In the genomic region with DNA sequence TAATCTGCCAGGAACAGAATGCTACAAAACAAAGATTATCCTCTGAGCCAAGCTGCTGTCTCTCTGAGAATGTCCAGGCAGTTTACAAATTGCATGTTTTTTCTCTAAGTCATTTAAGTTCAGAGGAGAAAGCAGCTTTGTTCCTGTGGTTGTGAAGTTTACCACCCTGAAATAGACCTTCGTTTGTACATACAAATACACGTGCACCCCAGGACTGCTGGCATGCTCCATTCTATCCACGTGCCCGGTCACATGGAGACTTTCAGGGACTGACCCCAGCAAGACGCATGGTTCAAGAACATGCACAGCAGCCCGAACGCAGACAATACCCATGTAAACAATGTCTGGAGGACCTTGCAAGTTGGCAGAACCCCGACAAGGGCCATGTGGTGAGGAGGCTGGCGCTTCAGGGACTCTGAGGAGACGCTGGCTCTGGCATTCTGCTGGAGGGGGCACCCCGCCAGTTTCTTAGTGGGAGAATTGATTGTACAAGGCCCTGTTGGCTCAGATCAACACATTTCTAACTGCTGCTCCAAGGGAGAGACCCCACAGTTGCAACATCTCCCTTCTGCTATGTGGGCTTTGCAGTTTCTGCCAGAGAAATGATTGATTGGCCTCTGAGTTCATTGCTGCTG, we compare ENCODE assay signal across 12 cellular contexts. TPM values are rescaled to one million over a fixed set of nuclear protein-coding genes. Genes with fewer than 3 reads are reported as not detected.
DNase-seq lines count a peak whose midpoint lies in the region; ATAC-seq and TF ChIP-seq lines count a peak whose summit lies in the region.
"Had no signal": no experiment of that assay in that cellular context is flagged by ENCODE, and none has a peak within 500 bp of the region (broad histone marks: within the 10 kb centered on the region; RNA-seq: fewer than 3 reads in every experiment).

No MANE protein-coding gene starts in this region.

- no peak overlapping the region for H4K8ac ChIP-seq in mesendoderm (ENCODE audit: low read depth, low read length)

- CTCF ChIA-PET in T-cell (lab: Charles Lee) = interaction anchor here (0.6 to 5.7 kb wide), 2 partner anchors 96 to 101 kb away, joined by 3 to 49 read pairs; a partner anchor contains a TSS
- CTCF ChIA-PET in WTC11 (lab: Charles Lee) = interaction anchor here (0.7 to 10.1 kb wide), 7 partner anchors 25 to 137 kb away, joined by 3 to 252 read pairs (median 4); a partner anchor contains a TSS

- no peak overlapping the region for H3K4me2 ChIP-seq in mesendoderm (ENCODE audit: low read length)

- H3K27ac Mint-ChIP-seq in chondrocyte (ENCODE audit: unreplicated experiment) (no peak overlapping the region), T-cell (no peak overlapping the region), WTC11 (no peak overlapping the region)

- H3K36me3 Mint-ChIP-seq in chondrocyte (ENCODE audit: low read depth) = no peaks in the 10 kb centered on the region
- H3K36me3 Mint-ChIP-seq in T-cell = no peaks in the 10 kb centered on the region
- no peaks in the 10 kb centered on the region for H3K36me3 Mint-ChIP-seq in WTC11

- peak; percentile 46 for TF ChIP-seq EP300 in stomach (IDR thresholded peaks at IDR 0.05)

- no peak overlapping the region for H2AK5ac ChIP-seq in mesendoderm (ENCODE audit: low read length)

- no peak overlapping the region for H2BK5ac ChIP-seq in mesendoderm (ENCODE audit: low read length)

- no peak overlapping the region for H3K18ac ChIP-seq in mesendoderm (ENCODE audit: low read length)

- H2BK15ac ChIP-seq in mesendoderm (replicated peaks; ENCODE audit: low read depth) = no peak overlapping the region

- H3K4me3 ChIP-seq in liver (ENCODE audit: low read depth in 1 of 3, low read length in 3 of 3) (no peak overlapping the region), stomach (no peak overlapping the region), mesendoderm (ENCODE audit: low read length) (no peak overlapping the region)

- no peak for TF ChIP-seq RAD21 in liver (IDR thresholded peaks at IDR 0.05)

- DNase-seq in SK-MEL-5 (ENCODE audit: low read depth, low spot score) (peak; percentile 56), chondrocyte (ENCODE audit: low spot score) (peak; percentile 38), stomach (peak; percentile 37), T-cell (no peak), iPS-NIHi7 (ENCODE audit: extremely low spot score) (no peak), WTC11 (ENCODE audit: low spot score) (no peak), mesendoderm (no peak)
- DNase-seq: activated CD4-positive, alpha-beta T cell treated with anti-CD3 and anti-CD28 coated beads, Interleukin-2, amount 50 U/mL, for 48 hours; amniotic stem cell; NCI-H1092 treated with DMSO at 0.1 percent for 48 hours; NCI-H774 had no signal

- H3K27ac ChIP-seq in liver (ENCODE audit: low read depth in 1 of 2, low read length in 2 of 2) (peak overlapping the region; percentile 42 to 47), stomach (peak overlapping the region in 4 of 5 donors; percentile 8 to 79 (median 58)), mesendoderm (ENCODE audit: low read depth, low read length) (no peak overlapping the region)

- H3K9me3 Mint-ChIP-seq in chondrocyte (ENCODE audit: low read depth) (no peaks in the 10 kb centered on the region), T-cell (no peaks in the 10 kb centered on the region), WTC11 (no peaks in the 10 kb centered on the region)

- intact Hi-C loops in stomach (cut with DNase I; ENCODE audit: low total_unique reads) = no loop called here

- H3K79me2 ChIP-seq in mesendoderm (ENCODE audit: control insufficient read depth, insufficient read depth, low read length) = no peaks in the 10 kb centered on the region

- ATAC-seq in T-cell (replicated peaks in 1 of 4) = no peak
- no peak for ATAC-seq in WTC11

- WGBS in liver = 67% methylated on average over 11 of the region's 11 CpGs
- 16 to 43% (median 30%) methylated on average over 11 of the region's 11 CpGs for WGBS in stomach, 5 donors
- WGBS in mesendoderm (ENCODE audit: extremely low coverage, insufficient coverage, low lambda C conversion rate) = no CpG with 5 or more reads among the region's 11 CpGs

- POLR2A ChIA-PET in T-cell (lab: Charles Lee) = no interaction called here
- POLR2A ChIA-PET in WTC11 (lab: Charles Lee) = no interaction called here

- H3K9ac ChIP-seq in liver (ENCODE audit: low read depth in 1 of 2, low read length in 2 of 2) = no peak overlapping the region
- H3K9ac ChIP-seq in mesendoderm (ENCODE audit: low read length) = no peak overlapping the region

- no peak overlapping the region for H3K4ac ChIP-seq in mesendoderm (ENCODE audit: low read depth, low read length)

- H3K36me3 ChIP-seq in liver (ENCODE audit: control insufficient read depth in 4 of 4, insufficient read depth in 3 of 4, low read depth in 1 of 4, low read length in 3 of 4) = no peaks in the 10 kb centered on the region
- no peaks in the 10 kb centered on the region for H3K36me3 ChIP-seq in stomach
- H3K36me3 ChIP-seq in mesendoderm (ENCODE audit: control insufficient read depth, insufficient read depth, low read length) = no peaks in the 10 kb centered on the region

- H3K4me1 ChIP-seq in liver (ENCODE audit: control insufficient read depth in 4 of 4, insufficient read depth in 4 of 4, low read length in 3 of 4) (no peaks in the 10 kb centered on the region), stomach (peaks cover 35 to 60% (median 47%) of the 10 kb centered on the region in 4 donors), mesendoderm (ENCODE audit: control insufficient read depth, low read depth, low read length) (no peaks in the 10 kb centered on the region)

- no peak overlapping the region for H2BK120ac ChIP-seq in mesendoderm (ENCODE audit: low read depth, low read length)

- H3K23ac ChIP-seq in mesendoderm (ENCODE audit: low read length) = no peak overlapping the region

- TF ChIP-seq POLR2A in stomach (IDR thresholded peaks at IDR 0.05) = no peak

- H4K5ac ChIP-seq in mesendoderm (ENCODE audit: low read length) = no peak overlapping the region

- in situ Hi-C loops in SK-MEL-5 (cut with HindIII; ENCODE audit: low pct_unique_long_range_greater_than_20kb, low sequenced_read_pairs) = no loop called here

- H3K9me3 ChIP-seq in liver (ENCODE audit: control insufficient read depth in 4 of 4, low read length in 3 of 4) = no peaks in the 10 kb centered on the region
- no peaks in the 10 kb centered on the region for H3K9me3 ChIP-seq in stomach

- H3K4me3 Mint-ChIP-seq in chondrocyte (ENCODE audit: unreplicated experiment) = no peak overlapping the region
- H3K4me3 Mint-ChIP-seq in T-cell = no peak overlapping the region
- no peak overlapping the region for H3K4me3 Mint-ChIP-seq in WTC11

- H3K4me1 Mint-ChIP-seq in chondrocyte (ENCODE audit: low read depth) (no peaks in the 10 kb centered on the region), T-cell (peaks cover 21 to 25% (median 23%) of the 10 kb centered on the region in 3 donors), WTC11 (peaks cover 21% of the 10 kb centered on the region)

- H3K27me3 Mint-ChIP-seq in chondrocyte (ENCODE audit: low read depth) (peaks cover 19% of the 10 kb centered on the region), T-cell (no peaks in the 10 kb centered on the region), WTC11 (ENCODE audit: low read depth) (peaks cover 3% of the 10 kb centered on the region; the same call in 1 of the 2 replicates)

- H3K27me3 ChIP-seq in liver (ENCODE audit: control insufficient read depth in 4 of 4, insufficient read depth in 4 of 4, low read length in 3 of 4) = no peaks in the 10 kb centered on the region
- H3K27me3 ChIP-seq in stomach = no peaks in the 10 kb centered on the region
- no peaks in the 10 kb centered on the region for H3K27me3 ChIP-seq in mesendoderm (ENCODE audit: insufficient read depth, low read length, poor library complexity)

- TF ChIP-seq CTCF in chondrocyte (IDR thresholded peaks at IDR 0.05) (no peak), liver (IDR thresholded peaks at IDR 0.05; ENCODE audit: low read depth, low read length, missing input control) (no peak), stomach (IDR thresholded peaks at IDR 0.05) (no peak), WTC11 (IDR thresholded peaks at IDR 0.05) (no peak)

- no peaks in the 10 kb centered on the region for H3K79me1 ChIP-seq in mesendoderm (ENCODE audit: low read length)

- H3K56ac ChIP-seq in mesendoderm (ENCODE audit: low read length) = no peak overlapping the region

TF ChIP-seq in WTC11, 78 proteins besides CTCF, POLR2A, EP300 and RAD21:
- TF ChIP-seq OVOL2 (CRISPR knock-in tag; IDR thresholded peaks at IDR 0.05; ENCODE audit: borderline replicate concordance) (no peak), ZNF138 (CRISPR knock-in tag; conservative IDR thresholded peaks at IDR 0.05) (no peak), MYBL2 (CRISPR knock-in tag; IDR thresholded peaks at IDR 0.05) (no peak)
- TF ChIP-seq, protein P1, sequence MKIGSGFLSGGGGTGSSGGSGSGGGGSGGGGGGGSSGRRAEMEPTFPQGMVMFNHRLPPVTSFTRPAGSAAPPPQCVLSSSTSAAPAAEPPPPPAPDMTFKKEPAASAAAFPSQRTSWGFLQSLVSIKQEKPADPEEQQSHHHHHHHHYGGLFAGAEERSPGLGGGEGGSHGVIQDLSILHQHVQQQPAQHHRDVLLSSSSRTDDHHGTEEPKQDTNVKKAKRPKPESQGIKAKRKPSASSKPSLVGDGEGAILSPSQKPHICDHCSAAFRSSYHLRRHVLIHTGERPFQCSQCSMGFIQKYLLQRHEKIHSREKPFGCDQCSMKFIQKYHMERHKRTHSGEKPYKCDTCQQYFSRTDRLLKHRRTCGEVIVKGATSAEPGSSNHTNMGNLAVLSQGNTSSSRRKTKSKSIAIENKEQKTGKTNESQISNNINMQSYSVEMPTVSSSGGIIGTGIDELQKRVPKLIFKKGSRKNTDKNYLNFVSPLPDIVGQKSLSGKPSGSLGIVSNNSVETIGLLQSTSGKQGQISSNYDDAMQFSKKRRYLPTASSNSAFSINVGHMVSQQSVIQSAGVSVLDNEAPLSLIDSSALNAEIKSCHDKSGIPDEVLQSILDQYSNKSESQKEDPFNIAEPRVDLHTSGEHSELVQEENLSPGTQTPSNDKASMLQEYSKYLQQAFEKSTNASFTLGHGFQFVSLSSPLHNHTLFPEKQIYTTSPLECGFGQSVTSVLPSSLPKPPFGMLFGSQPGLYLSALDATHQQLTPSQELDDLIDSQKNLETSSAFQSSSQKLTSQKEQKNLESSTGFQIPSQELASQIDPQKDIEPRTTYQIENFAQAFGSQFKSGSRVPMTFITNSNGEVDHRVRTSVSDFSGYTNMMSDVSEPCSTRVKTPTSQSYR (CRISPR knock-in tag; IDR thresholded peaks at IDR 0.05) = no peak

RNA-seq across cellular contexts. Expression of a gene that starts 33.3 kb away (rescaled TPM):
- 8.3 and 10.9 TPM in 2 replicates for total RNA-seq in SK-MEL-5 (2014; rRNA removed; shearing (Covaris generic))
- 54.5 and 57.1 TPM in 2 replicates for polyA plus RNA-seq in SK-MEL-5 (2015; cell fraction: cytosol; rRNA removed)
- polyA plus RNA-seq in SK-MEL-5 (2015; cell fraction: nucleus; rRNA removed) = 29.3 and 38.5 TPM in 2 replicates
- total RNA-seq in chondrocyte (0.47 TPM in 1 of 3 replicates, not detected in the others), liver (10 to 100 TPM in 1 of 2 donors, not detected in 1; 27.3 TPM), stomach (not detected), T-cell (1 to 10 TPM in 4 of 5 donors, under 1 TPM in 1; 0.86 to 1.7 (median 1.2) TPM), WTC11 (2021) (0.52 to 0.71 TPM (median 0.62 TPM) in 3 replicates)
- polyA plus RNA-seq in liver (not detected), stomach (under 1 TPM in 1 of 3 donors, not detected in 2; 0.65 TPM)
- 0.49 TPM for polyA plus RNA-seq in mesendoderm (2013, experiment 1 of 2)
- 0.48 TPM for polyA plus RNA-seq in mesendoderm (2013, experiment 2 of 2)

Comparison
In these comparisons a context has a peak if more than half of its experiments do, and no peak if none do; other contexts are left out.
1. DNase-seq: peak in SK-MEL-5 (single experiment), chondrocyte (single experiment) and stomach (single experiment); none in T-cell (0 of 34), iPS-NIHi7 (single experiment), WTC11 (single experiment) and mesendoderm (single experiment).